29 cellular contexts compared by ENCODE assay signal in genomic region chr2:229777716-229778115, GRCh38.
"Had no signal": no experiment of that assay in that cellular context is flagged by ENCODE, and none has a peak within 500 bp of the region (broad histone marks: within the 10 kb centered on the region; RNA-seq: fewer than 3 reads in every experiment).

No MANE protein-coding gene starts in this region.

- H3K9me3 ChIP-seq: MG63, SJCRH30 had no signal

- H3K27me3 ChIP-seq: brain microvascular endothelial cell, MG63, SJCRH30 had no signal

- H3K9me3 Mint-ChIP-seq: activated CD4-positive, alpha-beta T cell treated with anti-CD3 and anti-CD28 coated beads, Interleukin-2, amount 10 ng/mL, durations not matched to agents 24 days and 14 days; activated naive CD4-positive, alpha-beta T cell treated with anti-CD3 and anti-CD28 coated beads, Interleukin-2, amount 10 ng/mL, durations not matched to agents 7 days and 5 days; activated naive CD8-positive, alpha-beta T cell treated with anti-CD3 and anti-CD28 coated beads, Interleukin-2, amount 50 U/mL, for 24 hours; T-helper 1 cell treated with Interleukin-12 subunit alpha and Interleukin-12 subunit beta and Interleukin-4 antibody, amounts not matched to agents 30 μg/mL and 1 μg/mL, for 36 hours; T-helper 2 cell treated with Interferon-gamma antibody and Interleukin-4, amounts not matched to agents 5 μg/mL and 100 μg/mL, for 36 hours had no signal

- H3K4me3 ChIP-seq: MG63, SJCRH30, SK-N-MC had no signal

- H3K27ac Mint-ChIP-seq: activated CD4-positive, alpha-beta T cell treated with anti-CD3 and anti-CD28 coated beads, Interleukin-2, amount 10 ng/mL, durations not matched to agents 24 days and 14 days; activated CD8-positive, alpha-beta T cell treated with anti-CD3 and anti-CD28 coated beads, Interleukin-2, amount 10 ng/mL, durations not matched to agents 7 days and 5 days; activated naive CD4-positive, alpha-beta T cell treated with anti-CD3 and anti-CD28 coated beads, Interleukin-2, amount 10 ng/mL, durations not matched to agents 7 days and 5 days; activated naive CD8-positive, alpha-beta T cell; activated naive CD8-positive, alpha-beta T cell treated with anti-CD3 and anti-CD28 coated beads, Interleukin-2, amount 50 U/mL, for 24 hours; T-helper 1 cell treated with Interleukin-12 subunit alpha and Interleukin-12 subunit beta and Interleukin-4 antibody, amounts not matched to agents 30 μg/mL and 1 μg/mL, for 36 hours; T-helper 2 cell treated with Interferon-gamma antibody and Interleukin-4, amounts not matched to agents 5 μg/mL and 100 μg/mL, for 36 hours had no signal

- H3K27me3 Mint-ChIP-seq: activated CD4-positive, alpha-beta T cell treated with anti-CD3 and anti-CD28 coated beads, Interleukin-2, amount 10 ng/mL, durations not matched to agents 24 days and 14 days; activated naive CD4-positive, alpha-beta T cell treated with anti-CD3 and anti-CD28 coated beads, Interleukin-2, amount 10 ng/mL, durations not matched to agents 7 days and 5 days; activated naive CD8-positive, alpha-beta T cell; activated naive CD8-positive, alpha-beta T cell treated with anti-CD3 and anti-CD28 coated beads, Interleukin-2, amount 50 U/mL, for 24 hours had no signal

- ATAC-seq: activated CD8-positive, alpha-beta T cell treated with anti-CD3 and anti-CD28 coated beads, Interleukin-2, amount 10 ng/mL, durations not matched to agents 7 days and 5 days; activated naive CD8-positive, alpha-beta T cell treated with anti-CD3 and anti-CD28 coated beads, Interleukin-2, amount 50 U/mL, for 24 hours; Panc1 had no signal

- DNase-seq: activated CD4-positive, alpha-beta T cell treated with anti-CD3 and anti-CD28 coated beads, Interleukin-2, amount 10 ng/mL, durations not matched to agents 24 days and 14 days; activated CD4-positive, alpha-beta T cell treated with anti-CD3 and anti-CD28 coated beads, Interleukin-2, amount 50 U/mL, for 48 hours; activated CD8-positive, alpha-beta T cell treated with anti-CD3 and anti-CD28 coated beads, Interleukin-2, amount 10 ng/mL, durations not matched to agents 7 days and 5 days; activated effector memory CD4-positive, alpha-beta T cell treated with Interleukin-2 at 50 U/mL for 16 hours; activated naive CD4-positive, alpha-beta T cell treated with anti-CD3 and anti-CD28 coated beads, Interleukin-2, amount 10 ng/mL, durations not matched to agents 7 days and 5 days; activated naive CD8-positive, alpha-beta T cell treated with anti-CD3 and anti-CD28 coated beads, Interleukin-2, amount 50 U/mL, for 24 hours; activated T-cell treated with anti-CD3 and anti-CD28 coated beads, Interleukin-2, amount 50 U/mL, for 48 hours; anterior cingulate cortex; brain microvascular endothelial cell; central memory CD4-positive, alpha-beta T cell; Kasumi-1; MG63; NCI-H1048; NCI-H1105 treated with DMSO at 0.1 percent for 48 hours; NCI-H1436; NCI-H1694; NCI-H1930; NCI-H2081 treated with DMSO at 0.1 percent for 48 hours; NCI-H226; NCI-H446 treated with DMSO at 0.1 percent for 48 hours; NCI-H524; NCI-H69; SHP77; SJCRH30 had no signal

- H3K27ac ChIP-seq: brain microvascular endothelial cell, SJCRH30, SK-N-MC had no signal

- H3K4me3 Mint-ChIP-seq: activated CD4-positive, alpha-beta T cell treated with anti-CD3 and anti-CD28 coated beads, Interleukin-2, amount 10 ng/mL, durations not matched to agents 24 days and 14 days; activated CD8-positive, alpha-beta T cell treated with anti-CD3 and anti-CD28 coated beads, Interleukin-2, amount 10 ng/mL, durations not matched to agents 7 days and 5 days; activated naive CD4-positive, alpha-beta T cell treated with anti-CD3 and anti-CD28 coated beads, Interleukin-2, amount 10 ng/mL, durations not matched to agents 7 days and 5 days; activated naive CD8-positive, alpha-beta T cell; activated naive CD8-positive, alpha-beta T cell treated with anti-CD3 and anti-CD28 coated beads, Interleukin-2, amount 50 U/mL, for 24 hours; T-helper 1 cell treated with Interleukin-12 subunit alpha and Interleukin-12 subunit beta and Interleukin-4 antibody, amounts not matched to agents 30 μg/mL and 1 μg/mL, for 36 hours; T-helper 2 cell treated with Interferon-gamma antibody and Interleukin-4, amounts not matched to agents 5 μg/mL and 100 μg/mL, for 36 hours had no signal
